ENCODE assay signal across 11 cellular contexts in genomic region chr21:29175408-29176147, GRCh38. TPM values are rescaled to one million over a fixed set of nuclear protein-coding genes. Genes with fewer than 3 reads are reported as not detected.
DNase-seq lines count a peak whose midpoint lies in the region; ATAC-seq and TF ChIP-seq lines count a peak whose summit lies in the region.
"Had no signal": no experiment of that assay in that cellular context is flagged by ENCODE, and none has a peak within 500 bp of the region (broad histone marks: within the 10 kb centered on the region; RNA-seq: fewer than 3 reads in every experiment).

No MANE protein-coding gene starts in this region.

- peak overlapping the region; percentile 39 for H3K4me2 ChIP-seq in skeletal muscle satellite cell (ENCODE audit: low read length)

- no peak for TF ChIP-seq CTCF in foreskin fibroblast (IDR thresholded peaks at IDR 0.05; ENCODE audit: low read depth, low read length)

- no peak for ATAC-seq in stimulated activated naive CD8-positive, alpha-beta T cell treated with anti-CD3 and anti-CD28 coated beads, Interleukin-15, Interleukin-2, amounts not matched to agents 100 U/mL and 50 U/mL, for 24 hours

- no peaks in the 10 kb centered on the region for H3K36me3 ChIP-seq in skeletal muscle satellite cell (ENCODE audit: insufficient read depth, low read length)
- H3K36me3 ChIP-seq: cardiac muscle cell had no signal

- in situ Hi-C loops in ACHN (cut with HindIII; ENCODE audit: low pct_ligation_motif_present, low pct_unique_long_range_greater_than_20kb, low sequenced_read_pairs): no loop called here

- H3K9ac ChIP-seq in skeletal muscle satellite cell (ENCODE audit: low read depth, low read length): no peak overlapping the region

- no peaks in the 10 kb centered on the region for H3K9me3 ChIP-seq in skeletal muscle satellite cell (replicated peaks; ENCODE audit: low read length)

- H3K4me3 ChIP-seq in foreskin fibroblast (ENCODE audit: low read depth in 1 of 2, low read length in 2 of 2) (no peak overlapping the region), skeletal muscle satellite cell (ENCODE audit: low read length) (no peak overlapping the region)
- H3K4me3 ChIP-seq: cardiac muscle cell had no signal

- H3K27me3 ChIP-seq in skeletal muscle satellite cell (ENCODE audit: control insufficient read depth, insufficient read depth, low read length): no peaks in the 10 kb centered on the region
- H3K27me3 ChIP-seq: cardiac muscle cell had no signal

- DNase-seq in H4 (ENCODE audit: low spot score): peak; percentile 77
- peak; percentile 65 to 76 for DNase-seq in foreskin fibroblast
- DNase-seq in anterior cingulate cortex (lab: John Stamatoyannopoulos, UW): no peak
- DNase-seq in activated CD4-positive, CD25-positive, alpha-beta regulatory T cell treated with anti-CD3 and anti-CD28 coated beads, Interleukin-2, amount 50 U/mL, for 72 hours: no peak
- DNase-seq in stimulated activated naive CD8-positive, alpha-beta T cell treated with anti-CD3 and anti-CD28 coated beads, Interleukin-15, Interleukin-2, amounts not matched to agents 100 U/mL and 50 U/mL, for 24 hours: no peak
- no peak for DNase-seq in ACHN
- DNase-seq: NCI-H187 treated with DMSO at 0.1 percent for 48 hours had no signal

- peaks cover 17% of the 10 kb centered on the region for H3K4me1 ChIP-seq in skeletal muscle satellite cell (ENCODE audit: control insufficient read depth, insufficient read depth, low read length)

TF ChIP-seq in PFSK-1, 5 proteins besides CTCF, POLR2A, EP300 and RAD21:
- TF ChIP-seq TAF1 (IDR thresholded peaks at IDR 0.05; ENCODE audit: borderline replicate concordance, insufficient read depth, low read length) (no peak), SIN3A (IDR thresholded peaks at IDR 0.05; ENCODE audit: borderline replicate concordance, insufficient read depth, low read length) (0 out of 2 replicates have a peak, but pooled peaks have one; percentile 38)
TF ChIP-seq in PFSK-1: peak in this region for 1.

RNA-seq across cellular contexts. Expression of gene MAP3K7CL, which starts 45.1 kb away (rescaled TPM):
- total RNA-seq in H4 (2014; rRNA removed; shearing (Covaris generic)): 2.9 and 4.0 TPM in 2 replicates
- polyA plus RNA-seq in PFSK-1 (2012; ENCODE audit: insufficient read length, low read depth): not detected
- total RNA-seq in skeletal muscle satellite cell (2012; rRNA removed): 9.1 and 14.2 TPM in 2 replicates
- total RNA-seq: SK-MEL-5 had no signal
- polyA plus RNA-seq: cardiac muscle cell had no signal

Comparison
In these comparisons a context has a peak if more than half of its experiments do, and no peak if none do; other contexts are left out.
1. DNase-seq: peak in H4 (single experiment) and foreskin fibroblast (2 of 2); none in anterior cingulate cortex (0 of 58), activated CD4-positive, CD25-positive, alpha-beta regulatory T cell treated with anti-CD3 and anti-CD28 coated beads, Interleukin-2, amount 50 U/mL, for 72 hours (single experiment), stimulated activated naive CD8-positive, alpha-beta T cell treated with anti-CD3 and anti-CD28 coated beads, Interleukin-15, Interleukin-2, amounts not matched to agents 100 U/mL and 50 U/mL, for 24 hours (single experiment) and ACHN (single experiment).